19 cellular contexts compared by ENCODE assay signal in the genomic region with DNA sequence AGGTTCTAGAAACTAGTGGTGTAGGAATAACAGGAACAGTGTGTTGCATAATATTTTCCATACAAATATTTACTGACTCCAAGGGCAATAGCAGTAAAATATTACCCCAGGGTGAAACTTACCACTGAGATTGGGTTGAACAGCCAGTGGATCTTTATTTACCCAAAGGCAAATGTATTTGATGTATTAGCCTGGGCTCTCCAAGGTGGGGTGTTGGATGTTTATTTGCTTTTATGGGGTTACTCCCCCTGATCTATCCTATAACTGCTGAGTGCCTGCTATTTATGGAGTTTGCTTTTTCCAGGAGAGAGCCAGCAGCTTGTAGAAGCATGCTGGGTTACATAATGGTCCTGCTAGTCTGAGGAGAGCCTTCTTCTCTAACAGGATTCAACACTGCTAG.
DNase-seq lines count a peak whose midpoint lies in the region; ATAC-seq, FAIRE-seq and TF ChIP-seq lines count a peak whose summit lies in the region.
"Had no signal": no experiment of that assay in that cellular context is flagged by ENCODE, and none has a peak within 500 bp of the region (broad histone marks: within the 10 kb centered on the region; RNA-seq: fewer than 3 reads in every experiment).

No MANE protein-coding gene starts in this region.

- no peak overlapping the region for H3K4me3 ChIP-seq in PC-3 (ENCODE audit: low read length)
- H3K4me3 ChIP-seq: cardiac muscle cell, smooth muscle cell had no signal

- BruUV-seq in PC-3 (replicated peaks; lab: Mats Ljungman, UMichigan), result no TSS peak

- no peaks in the 10 kb centered on the region for H4K20me1 ChIP-seq in PC-3 (ENCODE audit: low read length)

- H3F3A ChIP-seq in PC-3 (ENCODE audit: low read length, unreplicated experiment), result no peaks in the 10 kb centered on the region

- H3K79me2 ChIP-seq in PC-3 (ENCODE audit: low read length), result no peaks in the 10 kb centered on the region

- peak overlapping the region; percentile 27; the same call in 1 of the 2 replicates for H3K27ac ChIP-seq in PC-3 (ENCODE audit: low read length)
- H3K27ac ChIP-seq: cardiac muscle cell had no signal

- POLR2A ChIA-PET in PC-3 (lab: Charles Lee; ENCODE audit: unreplicated experiment), result no interaction called here

- H3K27me3 ChIP-seq in PC-3 (ENCODE audit: low read length), result no peaks in the 10 kb centered on the region
- H3K27me3 ChIP-seq: cardiac muscle cell had no signal

- H3K4me1 ChIP-seq in PC-3 (ENCODE audit: insufficient read depth, low read length), result peaks cover 15% of the 10 kb centered on the region; the same call in 1 of the 2 replicates

- no peak overlapping the region for H3K9ac ChIP-seq in PC-3 (ENCODE audit: low read length)

- no peaks in the 10 kb centered on the region for H3K9me2 ChIP-seq in PC-3 (replicated peaks; ENCODE audit: low read length)

- FAIRE-seq in RCC 7860 (lab: Jason Lieb, UNC), result no peak
- FAIRE-seq: G401.6, TTC549 had no signal

- peak; percentile 82 for ATAC-seq in PC-3
- ATAC-seq in left ventricle myocardium superior, result peak; percentile 87
- ATAC-seq: activated naive CD4-positive, alpha-beta T cell treated with anti-CD3 and anti-CD28 coated beads, Interleukin-2, amount 50 U/mL, for 72 hours; HCT116 had no signal

- H3K36me3 ChIP-seq in PC-3 (ENCODE audit: low read depth, low read length), result no peaks in the 10 kb centered on the region
- H3K36me3 ChIP-seq: cardiac muscle cell had no signal

- H3K4me2 ChIP-seq in PC-3 (ENCODE audit: low read length), result 0 out of 2 replicates have a peak overlapping the region, but pooled peaks have one; percentile 2
- H3K4me2 ChIP-seq: smooth muscle cell had no signal

- intact Hi-C loops in PC-3 (cut with micrococcal nuclease), result loop anchor here (10.0 kb wide), 1 partner anchor 104 kb away; no protein-coding TSS in a partner anchor
- intact Hi-C loops in left ventricle myocardium superior (cut with micrococcal nuclease), result no loop called here

- TF ChIP-seq CTCF in PC-3 (conservative IDR thresholded peaks at IDR 0.05; ENCODE audit: low read depth, low read length), result no peak

- CTCF ChIA-PET in PC-3 (lab: Charles Lee), result no interaction called here

- H3K9me3 ChIP-seq in PC-3 (ENCODE audit: low read length), result no peaks in the 10 kb centered on the region

- DNase-seq in DMS53 (lab: John Stamatoyannopoulos, UW) (peak; percentile 60), PC-3 (peak; percentile 64), left ventricle myocardium superior (no peak), renal cortical epithelial cell (ENCODE audit: low read depth) (peak; percentile 47), RCC 7860 (ENCODE audit: low spot score) (no peak), NCI-H1694 (lab: John Stamatoyannopoulos, UW) (no peak), activated T-cell treated with anti-CD3 and anti-CD28 coated beads for 4 hours (no peak)
- DNase-seq in activated CD4-positive, alpha-beta T cell treated with anti-CD3 and anti-CD28 coated beads for 48 hours, result no peak
- DNase-seq: activated T-cell treated with anti-CD3 and anti-CD28 coated beads, Interleukin-2, amount 50 U/mL, for 1 hour; endodermal cell; foreskin fibroblast; IMR-90; mesenchymal stem cell had no signal

- no peak overlapping the region for H2AFZ ChIP-seq in PC-3 (ENCODE audit: low read length)

Comparison
In these comparisons a context has a peak if more than half of its experiments do, and no peak if none do; other contexts are left out.
1. DNase-seq: peak in DMS53 (single experiment), PC-3 (single experiment) and renal cortical epithelial cell (single experiment); none in left ventricle myocardium superior (single experiment), RCC 7860 (single experiment), NCI-H1694 (single experiment), activated T-cell treated with anti-CD3 and anti-CD28 coated beads for 4 hours (single experiment) and activated CD4-positive, alpha-beta T cell treated with anti-CD3 and anti-CD28 coated beads for 48 hours (single experiment).